18 cellular contexts compared by ENCODE assay signal in genomic region chr14:61484826-61485584, GRCh38.
DNase-seq lines count a peak whose midpoint lies in the region; ATAC-seq and TF ChIP-seq lines count a peak whose summit lies in the region.
"Had no signal": no experiment of that assay in that cellular context is flagged by ENCODE, and none has a peak within 500 bp of the region (broad histone marks: within the 10 kb centered on the region; RNA-seq: fewer than 3 reads in every experiment).

No MANE protein-coding gene starts in this region.

- H3K9me3 ChIP-seq in PC-9 (ENCODE audit: insufficient read depth, low read depth): no peaks in the 10 kb centered on the region
- H3K9me3 ChIP-seq: psoas muscle, upper lobe of left lung had no signal

- no peaks in the 10 kb centered on the region for H3K27me3 Mint-ChIP-seq in activated CD4-positive, alpha-beta T cell treated with anti-CD3 and anti-CD28 coated beads for 36 hours
- no peaks in the 10 kb centered on the region for H3K27me3 Mint-ChIP-seq in stimulated activated memory B cell treated with anti-CD40 and anti-IgM and Interleukin-4, amounts not matched to agents 10 μg/mL and 1 μg/mL and 100 μg/mL, for 72 hours

- H3K79me2 ChIP-seq in PC-9 (ENCODE audit: low read depth): peaks cover 21% of the 10 kb centered on the region; the same call in 1 of the 2 replicates

- H3K27me3 ChIP-seq in PC-9 (ENCODE audit: insufficient read depth, low read depth): no peaks in the 10 kb centered on the region
- H3K27me3 ChIP-seq: upper lobe of left lung had no signal

- no peaks in the 10 kb centered on the region for H3K9me2 ChIP-seq in PC-9 (ENCODE audit: insufficient read depth)

- H3K27ac Mint-ChIP-seq in activated CD4-positive, alpha-beta T cell treated with anti-CD3 and anti-CD28 coated beads for 36 hours: peak overlapping the region; percentile 38
- peak overlapping the region; percentile 45 for H3K27ac Mint-ChIP-seq in stimulated activated memory B cell treated with anti-CD40 and anti-IgM and Interleukin-4, amounts not matched to agents 10 μg/mL and 1 μg/mL and 100 μg/mL, for 72 hours
- H3K27ac Mint-ChIP-seq: H9 had no signal

- H3K27ac ChIP-seq in PC-9: peak overlapping the region; percentile 83
- H3K27ac ChIP-seq: psoas muscle, WERI-Rb-1 had no signal

- no peak for DNase-seq in activated CD4-positive, alpha-beta T cell treated with anti-CD3 and anti-CD28 coated beads for 36 hours
- no peak for DNase-seq in activated CD4-positive, alpha-beta T cell treated with anti-CD3 and anti-CD28 coated beads, Interleukin-2, amount 50 U/mL, for 4 hours
- DNase-seq in PC-9 (peak; percentile 68 to 94), omental fat pad (ENCODE audit: low spot score) (no peak), AG08395 (ENCODE audit: low spot score) (no peak)
- DNase-seq in stimulated activated CD4-positive, alpha-beta T cell treated with anti-CD3 and anti-CD28 coated beads, Interleukin-15, amount 100 ng/mL, for 24 hours: no peak
- DNase-seq: H9, KG1, NCI-H1092, NCI-H2171 treated with DMSO at 0.1 percent for 48 hours, psoas muscle, T-helper 1 cell, upper lobe of left lung, WERI-Rb-1 had no signal

- peaks cover 57% of the 10 kb centered on the region for H3K4me1 ChIP-seq in PC-9 (replicated peaks; ENCODE audit: insufficient read depth)

- peaks cover 40% of the 10 kb centered on the region for H3F3A ChIP-seq in PC-9 (ENCODE audit: insufficient read depth, low read depth)

- no peak overlapping the region for H3K4me3 Mint-ChIP-seq in activated CD4-positive, alpha-beta T cell treated with anti-CD3 and anti-CD28 coated beads for 36 hours
- no peak overlapping the region for H3K4me3 Mint-ChIP-seq in stimulated activated memory B cell treated with anti-CD40 and anti-IgM and Interleukin-4, amounts not matched to agents 10 μg/mL and 1 μg/mL and 100 μg/mL, for 72 hours
- H3K4me3 Mint-ChIP-seq: H9 had no signal

- peak overlapping the region; percentile 8 for H3K4me3 ChIP-seq in PC-9
- H3K4me3 ChIP-seq: lung, psoas muscle, smooth muscle cell, upper lobe of left lung had no signal

- H2AFZ ChIP-seq in PC-9: no peak overlapping the region

- no peak for ATAC-seq in activated CD4-positive, alpha-beta T cell treated with anti-CD3 and anti-CD28 coated beads for 36 hours
- ATAC-seq in esophagus mucosa (peak; percentile 43), omental fat pad (ENCODE audit: low FRiP score) (no peak)
- no peak for ATAC-seq in stimulated activated memory B cell treated with anti-CD40 and anti-IgM and Interleukin-4, amounts not matched to agents 10 μg/mL and 1 μg/mL and 100 μg/mL, for 72 hours
- ATAC-seq: psoas muscle had no signal

- no peak for TF ChIP-seq CTCF in PC-9 (conservative IDR thresholded peaks at IDR 0.05)
- no peak for TF ChIP-seq CTCF in omental fat pad (IDR thresholded peaks at IDR 0.05)

- H3K4me1 Mint-ChIP-seq in activated CD4-positive, alpha-beta T cell treated with anti-CD3 and anti-CD28 coated beads for 36 hours: peaks cover 77% of the 10 kb centered on the region
- H3K4me1 Mint-ChIP-seq in stimulated activated memory B cell treated with anti-CD40 and anti-IgM and Interleukin-4, amounts not matched to agents 10 μg/mL and 1 μg/mL and 100 μg/mL, for 72 hours: peaks cover 31% of the 10 kb centered on the region

- H3K36me3 Mint-ChIP-seq in activated CD4-positive, alpha-beta T cell treated with anti-CD3 and anti-CD28 coated beads for 36 hours (ENCODE audit: low read depth): peaks cover 75% of the 10 kb centered on the region
- no peaks in the 10 kb centered on the region for H3K36me3 Mint-ChIP-seq in stimulated activated memory B cell treated with anti-CD40 and anti-IgM and Interleukin-4, amounts not matched to agents 10 μg/mL and 1 μg/mL and 100 μg/mL, for 72 hours

- H4K20me1 ChIP-seq in PC-9 (ENCODE audit: insufficient read depth): no peaks in the 10 kb centered on the region

- POLR2A ChIA-PET in activated CD4-positive, alpha-beta T cell treated with anti-CD3 and anti-CD28 coated beads for 36 hours (lab: Charles Lee): no interaction called here
- POLR2A ChIA-PET in PC-9 (lab: Charles Lee; ENCODE audit: unreplicated experiment): interaction anchor here (0.9 kb wide), 1 partner anchor 39 kb away, joined by 3 read pairs; no protein-coding TSS in a partner anchor

- intact Hi-C loops in activated CD4-positive, alpha-beta T cell treated with anti-CD3 and anti-CD28 coated beads for 36 hours (cut with DNase I, micrococcal nuclease): no loop called here
- intact Hi-C loops in PC-9 (cut with micrococcal nuclease; ENCODE audit: unreplicated experiment): no loop called here

- BruUV-seq in PC-9 (replicated peaks; lab: Mats Ljungman, UMichigan): no TSS peak

- CTCF ChIA-PET in activated CD4-positive, alpha-beta T cell treated with anti-CD3 and anti-CD28 coated beads for 36 hours (lab: Charles Lee): interaction anchor here (0.6 to 2.8 kb wide), 4 partner anchors 9 to 353 kb away, joined by 3 to 8 read pairs (median 5); no protein-coding TSS in a partner anchor
- CTCF ChIA-PET in PC-9 (lab: Charles Lee): interaction anchor here (0.6 kb wide), 1 partner anchor 267 kb away, joined by 4 read pairs; no protein-coding TSS in a partner anchor

- no peaks in the 10 kb centered on the region for H3K9me3 Mint-ChIP-seq in activated CD4-positive, alpha-beta T cell treated with anti-CD3 and anti-CD28 coated beads for 36 hours (ENCODE audit: low read depth)
- H3K9me3 Mint-ChIP-seq in stimulated activated memory B cell treated with anti-CD40 and anti-IgM and Interleukin-4, amounts not matched to agents 10 μg/mL and 1 μg/mL and 100 μg/mL, for 72 hours: no peaks in the 10 kb centered on the region
- H3K9me3 Mint-ChIP-seq: H9 had no signal

- peak overlapping the region; percentile 56 for H3K4me2 ChIP-seq in PC-9
- H3K4me2 ChIP-seq: smooth muscle cell had no signal

- peaks cover 11% of the 10 kb centered on the region; the same call in 1 of the 2 replicates for H3K36me3 ChIP-seq in PC-9 (ENCODE audit: low read depth)
- H3K36me3 ChIP-seq: WERI-Rb-1 had no signal

Comparison
In these comparisons a context has a peak if more than half of its experiments do, and no peak if none do; other contexts are left out.
1. DNase-seq: peak in PC-9 (2 of 2); none in activated CD4-positive, alpha-beta T cell treated with anti-CD3 and anti-CD28 coated beads for 36 hours (single experiment), activated CD4-positive, alpha-beta T cell treated with anti-CD3 and anti-CD28 coated beads, Interleukin-2, amount 50 U/mL, for 4 hours (0 of 2), omental fat pad (single experiment), AG08395 (single experiment) and stimulated activated CD4-positive, alpha-beta T cell treated with anti-CD3 and anti-CD28 coated beads, Interleukin-15, amount 100 ng/mL, for 24 hours (single experiment).